ENCODE assay signal across 8 cellular contexts in the genomic region with DNA sequence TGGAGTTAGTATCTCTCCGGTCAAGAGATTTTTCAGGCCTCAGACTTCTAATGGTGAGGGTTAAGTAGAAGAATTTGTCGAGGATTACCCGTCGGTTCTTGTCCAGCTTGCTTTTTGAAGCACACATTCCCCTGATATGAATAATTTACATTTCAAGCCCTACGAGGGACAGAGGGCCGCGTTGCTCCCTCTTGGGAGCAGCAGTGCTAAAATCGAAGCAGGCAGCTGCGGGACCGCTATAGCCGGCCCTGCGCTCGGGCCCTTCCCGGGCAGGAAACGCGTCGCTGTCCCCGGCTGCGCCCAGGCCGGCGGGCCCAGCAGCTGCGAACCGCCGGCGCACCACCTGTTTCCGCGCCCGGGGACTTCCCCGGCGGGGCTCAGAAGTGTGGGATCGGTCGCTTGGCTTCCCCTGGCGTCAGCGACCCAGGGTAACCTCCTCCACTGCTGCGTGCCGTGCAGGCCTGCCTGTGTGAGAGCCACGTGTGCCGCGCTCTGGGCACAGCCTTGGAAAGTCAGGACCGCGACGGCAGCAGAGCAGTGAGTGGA. TPM values are rescaled to one million over a fixed set of nuclear protein-coding genes. Genes with fewer than 3 reads are reported as not detected.
DNase-seq lines count a peak whose midpoint lies in the region; ATAC-seq and TF ChIP-seq lines count a peak whose summit lies in the region.
"Not testable (repeated sequence)": the region's sequence is repeated elsewhere in the genome, so short reads cannot be mapped to it uniquely, and the experiment has no call there.

No MANE protein-coding gene starts in this region.

- H3K4me3 Mint-ChIP-seq in activated T-cell treated with anti-CD3 and anti-CD28 coated beads, Interleukin-2, amount 50 U/mL, for 72 hours = peak overlapping the region; percentile 74 to 83
- peak overlapping the region; percentile 49 to 75 (median 61) for H3K4me3 Mint-ChIP-seq in naive thymus-derived CD8-positive, alpha-beta T cell

- POLR2A ChIA-PET in naive thymus-derived CD8-positive, alpha-beta T cell (lab: Charles Lee) = interaction anchor here (1.0 to 3.2 kb wide), 4 partner anchors 11 to 198 kb away, joined by 4 to 42 read pairs (median 16); partner anchors contain the start of genes AMZ2, ARSG, SLC16A6 and WIPI1

- not testable (repeated sequence) for H3K27ac ChIP-seq in RWPE2 (ENCODE audit: poor library complexity, severe bottlenecking)
- H3K27ac ChIP-seq in esophagus (ENCODE audit: low read depth in 2 of 2, low read length in 1 of 2) = peak overlapping the region; percentile 22 to 49

- H3K4me1 Mint-ChIP-seq in activated T-cell treated with anti-CD3 and anti-CD28 coated beads, Interleukin-2, amount 50 U/mL, for 72 hours (ENCODE audit: low read depth) = peaks cover 86% of the 10 kb centered on the region
- H3K4me1 Mint-ChIP-seq in naive thymus-derived CD8-positive, alpha-beta T cell = peaks cover 29 to 83% (median 69%) of the 10 kb centered on the region in 4 donors

- H3K36me3 Mint-ChIP-seq in activated T-cell treated with anti-CD3 and anti-CD28 coated beads, Interleukin-2, amount 50 U/mL, for 72 hours (ENCODE audit: insufficient read depth in 2 of 2) = peaks cover 12 to 36% of the 10 kb centered on the region in 2 donors
- peaks cover 0 to 23% (median 9%) of the 10 kb centered on the region in 3 donors for H3K36me3 Mint-ChIP-seq in naive thymus-derived CD8-positive, alpha-beta T cell

- not testable (repeated sequence) for H3K27me3 ChIP-seq in RWPE2 (ENCODE audit: insufficient read depth, poor library complexity, severe bottlenecking); esophagus (ENCODE audit: control insufficient read depth in 1 of 2, insufficient read depth in 2 of 2, low read length in 2 of 2)

- not testable (repeated sequence) for H3K4me1 ChIP-seq in RWPE2 (ENCODE audit: insufficient read depth, poor library complexity, severe bottlenecking); esophagus (ENCODE audit: control insufficient read depth in 2 of 2, insufficient read depth in 2 of 2, low read length in 1 of 2)

- H3K36me3 ChIP-seq in RWPE2 (ENCODE audit: low read depth) = peaks cover 32% of the 10 kb centered on the region
- H3K36me3 ChIP-seq in esophagus (ENCODE audit: control insufficient read depth in 2 of 2, insufficient read depth in 2 of 2, low read length in 1 of 2) = not testable (repeated sequence)

- not testable (repeated sequence) for H3K9me3 Mint-ChIP-seq in activated T-cell treated with anti-CD3 and anti-CD28 coated beads, Interleukin-2, amount 50 U/mL, for 72 hours; naive thymus-derived CD8-positive, alpha-beta T cell

- not testable (repeated sequence) for H3K27me3 Mint-ChIP-seq in activated T-cell treated with anti-CD3 and anti-CD28 coated beads, Interleukin-2, amount 50 U/mL, for 72 hours (ENCODE audit: low read depth); naive thymus-derived CD8-positive, alpha-beta T cell

- H3K27ac Mint-ChIP-seq in activated T-cell treated with anti-CD3 and anti-CD28 coated beads, Interleukin-2, amount 50 U/mL, for 72 hours = peak overlapping the region; percentile 96
- peak overlapping the region; percentile 84 to 98 (median 94) for H3K27ac Mint-ChIP-seq in naive thymus-derived CD8-positive, alpha-beta T cell

- WGBS in esophagus, 2 donors = 7 to 10% methylated on average over 28 to 39 of the region's 42 CpGs

- not testable (repeated sequence) for TF ChIP-seq CTCF in RWPE2 (IDR thresholded peaks at IDR 0.05; ENCODE audit: poor library complexity, severe bottlenecking)

- not testable (repeated sequence) for H3K9me3 ChIP-seq in RWPE2 (ENCODE audit: severe bottlenecking); esophagus (ENCODE audit: control insufficient read depth in 2 of 2, insufficient read depth in 1 of 2, low read depth in 1 of 2, low read length in 1 of 2)

- peak; percentile 90 for ATAC-seq in GM21390 (IDR thresholded peaks at IDR 0.05; ENCODE audit: unreplicated experiment)
- ATAC-seq in HG03439 (IDR thresholded peaks at IDR 0.05; ENCODE audit: unreplicated experiment) = peak; percentile 79
- ATAC-seq in RWPE2 (ENCODE audit: low read depth) = peak; percentile 73
- peak; percentile 74 to 77 for ATAC-seq in activated T-cell treated with anti-CD3 and anti-CD28 coated beads, Interleukin-2, amount 50 U/mL, for 72 hours (replicated peaks in 1 of 2)
- peak; percentile 88 to 96 for ATAC-seq in naive thymus-derived CD8-positive, alpha-beta T cell

- not testable (repeated sequence) for H3K4me3 ChIP-seq in RWPE2 (ENCODE audit: severe bottlenecking); esophagus (ENCODE audit: low read depth in 1 of 2, low read length in 2 of 2)

- DNase-seq in DMS53 treated with DMSO at 0.1 percent for 48 hours (lab: John Stamatoyannopoulos, UW; ENCODE audit: unreplicated experiment) = peak; percentile 45
- not testable (repeated sequence) for DNase-seq in RWPE2 (ENCODE audit: low spot score)
- DNase-seq in activated T-cell treated with anti-CD3 and anti-CD28 coated beads, Interleukin-2, amount 50 U/mL, for 72 hours = peak; percentile 66 to 81
- peak; percentile 66 to 87 (median 76) for DNase-seq in naive thymus-derived CD8-positive, alpha-beta T cell
- peak; percentile 45 for DNase-seq in stimulated activated CD8-positive, alpha-beta memory T cell treated with anti-CD3 and anti-CD28 coated beads, Interleukin-7, amount 100 ng/mL, for 24 hours (ENCODE audit: low read depth)

RNA-seq across cellular contexts. Expression of gene AMZ2, which starts 11.1 kb away (rescaled TPM):
- total RNA-seq in activated T-cell treated with anti-CD3 and anti-CD28 coated beads, Interleukin-2, amount 50 U/mL, for 72 hours = 100 to 1,000 TPM; 185 to 224 TPM
- polyA plus RNA-seq in esophagus = 10 to 100 TPM; 32.2 to 37.7 TPM
- 10 to 100 TPM; 72.4 to 72.7 TPM for total RNA-seq in naive thymus-derived CD8-positive, alpha-beta T cell
- 100 to 1,000 TPM in 1 of 3 donors, 10 to 100 TPM in 2; 89.0 to 125 (median 94.6) TPM for polyA plus RNA-seq in naive thymus-derived CD8-positive, alpha-beta T cell

RNA-seq across cellular contexts. Expression of gene SLC16A6, which starts 32.0 kb away (rescaled TPM):
- total RNA-seq in activated T-cell treated with anti-CD3 and anti-CD28 coated beads, Interleukin-2, amount 50 U/mL, for 72 hours = 1 to 10 TPM; 5.9 to 8.7 TPM
- 1 to 10 TPM; 4.0 to 9.7 TPM for polyA plus RNA-seq in esophagus
- total RNA-seq in naive thymus-derived CD8-positive, alpha-beta T cell = 1 to 10 TPM; 6.4 to 6.9 TPM
- polyA plus RNA-seq in naive thymus-derived CD8-positive, alpha-beta T cell = 1 to 10 TPM in 2 of 3 donors, under 1 TPM in 1; 0.61 to 2.6 (median 1.5) TPM

RNA-seq across cellular contexts. Expression of gene ARSG, which starts 32.3 kb away (rescaled TPM):
- 10 to 100 TPM; 24.2 to 24.6 TPM for total RNA-seq in activated T-cell treated with anti-CD3 and anti-CD28 coated beads, Interleukin-2, amount 50 U/mL, for 72 hours
- 1 to 10 TPM; 2.8 to 3.5 TPM for polyA plus RNA-seq in esophagus
- total RNA-seq in naive thymus-derived CD8-positive, alpha-beta T cell = 10 to 100 TPM; 12.1 to 15.1 TPM
- 10 to 100 TPM; 10.4 to 13.7 (median 12.9) TPM for polyA plus RNA-seq in naive thymus-derived CD8-positive, alpha-beta T cell
